ENCODE assay signal across 24 cellular contexts in genomic region chr7:130228840-130229239, GRCh38. TPM values are rescaled to one million over a fixed set of nuclear protein-coding genes. Genes with fewer than 3 reads are reported as not detected.
DNase-seq lines count a peak whose midpoint lies in the region; ATAC-seq and TF ChIP-seq lines count a peak whose summit lies in the region.
"Had no signal": no experiment of that assay in that cellular context is flagged by ENCODE, and none has a peak within 500 bp of the region (broad histone marks: within the 10 kb centered on the region; RNA-seq: fewer than 3 reads in every experiment).

No MANE protein-coding gene starts in this region.

- H3K4me1 Mint-ChIP-seq in nephron: peaks cover 41% of the 10 kb centered on the region
- H3K4me1 Mint-ChIP-seq: activated CD4-positive, alpha-beta T cell treated with anti-CD3 and anti-CD28 coated beads for 36 hours; naive thymus-derived CD8-positive, alpha-beta T cell had no signal

- intact Hi-C loops in cardiac septum (cut with DNase I) (no loop called here), vagina (cut with DNase I) (no loop called here)

- H3K27ac ChIP-seq in cardiac muscle cell (peak overlapping the region; percentile 81), angular gyrus (ENCODE audit: low read depth, low read length) (peak overlapping the region; percentile 16), vagina (peak overlapping the region; percentile 39)
- H3K27ac ChIP-seq: lower lobe of right lung, thyroid gland had no signal

- H3K4me1 ChIP-seq in cardiac muscle cell (ENCODE audit: low read depth) (peaks cover 22% of the 10 kb centered on the region), vagina (peaks cover 22% of the 10 kb centered on the region)
- H3K4me1 ChIP-seq: lower lobe of right lung had no signal

- H3K4me3 Mint-ChIP-seq in nephron: no peak overlapping the region
- H3K4me3 Mint-ChIP-seq: activated CD4-positive, alpha-beta T cell treated with anti-CD3 and anti-CD28 coated beads for 36 hours; naive thymus-derived CD8-positive, alpha-beta T cell had no signal

- H3K27me3 Mint-ChIP-seq in nephron (ENCODE audit: low read depth): peaks cover 3% of the 10 kb centered on the region
- H3K27me3 Mint-ChIP-seq: activated CD4-positive, alpha-beta T cell treated with anti-CD3 and anti-CD28 coated beads for 36 hours; naive thymus-derived CD8-positive, alpha-beta T cell had no signal

- no peak for TF ChIP-seq CTCF in cardiac muscle cell (IDR thresholded peaks at IDR 0.05; ENCODE audit: low read depth, low read length)
- TF ChIP-seq CTCF in nephron (IDR thresholded peaks at IDR 0.05; ENCODE audit: unreplicated experiment in 3 of 3): no peak
- TF ChIP-seq CTCF in vagina (IDR thresholded peaks at IDR 0.05): no peak

- H3K36me3 ChIP-seq in cardiac muscle cell (no peaks in the 10 kb centered on the region), vagina (no peaks in the 10 kb centered on the region)
- H3K36me3 ChIP-seq: heart right ventricle, lower lobe of right lung, thyroid gland had no signal

- H3K9me3 ChIP-seq in cardiac muscle cell (ENCODE audit: low read depth): no peaks in the 10 kb centered on the region
- no peaks in the 10 kb centered on the region for H3K9me3 ChIP-seq in vagina
- H3K9me3 ChIP-seq: lower lobe of right lung, thyroid gland had no signal

- DNase-seq in cardiac muscle cell (ENCODE audit: low read depth in 1 of 2, low spot score in 1 of 2) (peak in 1 of 2 donors; percentile 18), cardiac septum (ENCODE audit: low spot score) (no peak), vagina (ENCODE audit: extremely low spot score in 2 of 2) (no peak), NCI-H446 (lab: John Stamatoyannopoulos, UW) (no peak)
- DNase-seq: 8988T; activated CD4-positive, alpha-beta T cell treated with anti-CD3 and anti-CD28 coated beads for 36 hours; activated naive CD4-positive, alpha-beta T cell; anterior cingulate cortex; heart right ventricle; lower lobe of right lung; naive thymus-derived CD8-positive, alpha-beta T cell; NCI-H187; NCI-H510A; SHP77 treated with DMSO at 0.1 percent for 48 hours; stimulated activated CD4-positive, alpha-beta T cell treated with anti-CD3 and anti-CD28 coated beads, Interleukin-12 subunit alpha, Interleukin-12 subunit beta, amount 100 ng/mL, for 4 hours; T1000; thyroid gland had no signal

- peaks cover 7% of the 10 kb centered on the region for H3K36me3 Mint-ChIP-seq in nephron (ENCODE audit: low read depth)
- H3K36me3 Mint-ChIP-seq: naive thymus-derived CD8-positive, alpha-beta T cell had no signal

- peaks cover 12% of the 10 kb centered on the region for H3K9me3 Mint-ChIP-seq in nephron

- H3K4me3 ChIP-seq in cardiac muscle cell (no peak overlapping the region), vagina (no peak overlapping the region)
- H3K4me3 ChIP-seq: heart right ventricle, lower lobe of right lung, thyroid gland had no signal

- peak overlapping the region; percentile 81 to 86 (median 86) for H3K27ac Mint-ChIP-seq in nephron
- H3K27ac Mint-ChIP-seq: activated CD4-positive, alpha-beta T cell treated with anti-CD3 and anti-CD28 coated beads for 36 hours had no signal

- no peak for TF ChIP-seq POLR2A in vagina (IDR thresholded peaks at IDR 0.05)

- ATAC-seq in GM18861 (IDR thresholded peaks at IDR 0.05; ENCODE audit: unreplicated experiment) (no peak), GM19328 (IDR thresholded peaks at IDR 0.05; ENCODE audit: unreplicated experiment) (no peak)
- ATAC-seq: activated CD4-positive, alpha-beta T cell treated with anti-CD3 and anti-CD28 coated beads for 36 hours; lower lobe of right lung; naive thymus-derived CD8-positive, alpha-beta T cell had no signal

- H3K27me3 ChIP-seq in cardiac muscle cell (peaks cover 4% of the 10 kb centered on the region), vagina (no peaks in the 10 kb centered on the region)
- H3K27me3 ChIP-seq: heart right ventricle, thyroid gland had no signal

RNA-seq across cellular contexts. Expression of gene SSMEM1, which starts 21.2 kb away (rescaled TPM):
- total RNA-seq in cardiac muscle cell: not detected in 2 replicates
- not detected in 2 replicates for polyA plus RNA-seq in cardiac muscle cell
- total RNA-seq in cardiac septum: not detected
- total RNA-seq in vagina: not detected
- total RNA-seq: activated CD4-positive, alpha-beta T cell treated with anti-CD3 and anti-CD28 coated beads for 36 hours; chondrocyte; heart right ventricle; lower lobe of right lung; M059J; naive thymus-derived CD8-positive, alpha-beta T cell; thyroid gland had no signal
- polyA plus RNA-seq: heart right ventricle; naive thymus-derived CD8-positive, alpha-beta T cell had no signal

RNA-seq across cellular contexts. Expression of gene TMEM209, which starts 23.6 kb away (rescaled TPM):
- 8.5 and 14.2 TPM in 2 replicates for total RNA-seq in cardiac muscle cell
- polyA plus RNA-seq in cardiac muscle cell: 14.0 and 18.2 TPM in 2 replicates
- total RNA-seq in cardiac septum: 8.5 TPM
- 10.8 TPM for total RNA-seq in vagina

RNA-seq across cellular contexts. Expression of gene CPA2, which starts 37.8 kb away (rescaled TPM):
- total RNA-seq in cardiac muscle cell: 0.71 and 1.9 TPM in 2 replicates
- polyA plus RNA-seq in cardiac muscle cell: 0.39 TPM in 1 of 2 replicates, not detected in the other
- total RNA-seq in cardiac septum: not detected
- total RNA-seq in vagina: not detected
- total RNA-seq: chondrocyte; lower lobe of right lung; naive thymus-derived CD8-positive, alpha-beta T cell; thyroid gland had no signal
- polyA plus RNA-seq: BJ; naive thymus-derived CD8-positive, alpha-beta T cell had no signal

Comparison
In these comparisons a context has a peak if more than half of its experiments do, and no peak if none do; other contexts are left out.
1. H3K27ac ChIP-seq: peak in every context shown above with its lines; median percentile 81 in cardiac muscle cell; 39 in vagina; 16 in angular gyrus.